In the genomic region with DNA sequence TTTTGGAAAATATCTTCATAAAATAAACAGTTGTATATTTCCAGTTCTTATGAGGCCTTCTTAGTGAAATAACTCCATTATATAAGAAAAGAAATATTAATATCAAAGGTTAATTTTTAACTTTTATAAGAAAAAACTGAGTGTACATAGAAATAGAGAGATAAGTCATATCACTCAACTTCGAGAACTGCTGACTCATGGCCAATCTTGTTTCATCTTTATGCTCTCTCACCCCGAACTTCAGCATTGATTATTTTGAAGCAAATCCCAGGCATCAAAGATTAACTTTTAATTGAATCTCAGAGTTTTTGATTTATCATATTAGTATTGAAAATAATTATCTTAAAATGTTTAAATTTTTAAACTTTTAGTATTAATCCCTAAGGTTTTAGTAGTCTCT, we compare ENCODE assay signal across 11 cellular contexts.
"Had no signal": no experiment of that assay in that cellular context is flagged by ENCODE, and none has a peak within 500 bp of the region (broad histone marks: within the 10 kb centered on the region; RNA-seq: fewer than 3 reads in every experiment).

No MANE protein-coding gene starts in this region.

- FAIRE-seq: H1, H54 had no signal

- H3K4me3 ChIP-seq: GM23248, GM23338, HAP-1 had no signal

- H3K4me1 ChIP-seq: HAP-1 had no signal

- H3K9ac ChIP-seq: GM23248 had no signal

- H3K27ac ChIP-seq: GM23248 had no signal

- H3K9me3 ChIP-seq: HAP-1 had no signal

- H3K36me3 ChIP-seq: HAP-1 had no signal

- H2AFZ ChIP-seq: GM23248, GM23338 had no signal

- ATAC-seq: GM23338, HCT116 had no signal

- H3K4me2 ChIP-seq: GM23338 had no signal

- DNase-seq: GM23248, GOT3, H7, H9, HCEC 1CT, HFFc6 had no signal
